8 cellular contexts compared by ENCODE assay signal in genomic region chr3:169771651-169772529, GRCh38. TPM values are rescaled to one million over a fixed set of nuclear protein-coding genes. Genes with fewer than 3 reads are reported as not detected.
DNase-seq lines count a peak whose midpoint lies in the region; ATAC-seq, FAIRE-seq and TF ChIP-seq lines count a peak whose summit lies in the region.

No MANE protein-coding gene starts in this region.

- H3K4me3 ChIP-seq in astrocyte (ENCODE audit: insufficient read depth, low read depth, low read length) (peak overlapping the region; percentile 88), right cardiac atrium (ENCODE audit: low read length) (peak overlapping the region; percentile 88)

- H3K27me3 ChIP-seq in astrocyte (ENCODE audit: insufficient read depth, low read length) (no peaks in the 10 kb centered on the region), right cardiac atrium (ENCODE audit: control insufficient read depth, insufficient read depth) (no peaks in the 10 kb centered on the region)

- peak overlapping the region; percentile 96 for H3K9ac ChIP-seq in astrocyte (ENCODE audit: low read length)

- ATAC-seq in GM21723 (IDR thresholded peaks at IDR 0.05; ENCODE audit: unreplicated experiment): peak; percentile 26
- ATAC-seq in right cardiac atrium: peak; percentile 44 to 57
- no peak for ATAC-seq in HG03097 (IDR thresholded peaks at IDR 0.05; ENCODE audit: low FRiP score, unreplicated experiment)

- H3K4me1 ChIP-seq in astrocyte (ENCODE audit: insufficient read depth, low read length): peaks cover 10% of the 10 kb centered on the region
- H3K4me1 ChIP-seq in right cardiac atrium (ENCODE audit: control insufficient read depth, insufficient read depth, low read length): no peaks in the 10 kb centered on the region

- peaks cover 12% of the 10 kb centered on the region for H3K4me1 Mint-ChIP-seq in astrocyte (ENCODE audit: low read depth, unreplicated experiment)

- H3K9me3 ChIP-seq in astrocyte (ENCODE audit: insufficient read depth, low read depth, low read length) (no peaks in the 10 kb centered on the region), right cardiac atrium (ENCODE audit: control insufficient read depth, low read length) (no peaks in the 10 kb centered on the region)

- DNase-seq in AML-193 (lab: John Stamatoyannopoulos, UW) (peak; percentile 92 to 95), NCI-H1694 treated with DMSO at 0.1 percent for 48 hours (lab: John Stamatoyannopoulos, UW) (peak; percentile 97), T-helper 1 cell (peak; percentile 24 to 84 (median 43)), astrocyte (ENCODE audit: low read depth) (peak; percentile 46), right cardiac atrium (peak; percentile 39 to 80 (median 68)), putamen (ENCODE audit: low spot score) (peak; percentile 86)

- WGBS in right cardiac atrium: under 1% methylated on average over 30 of the region's 30 CpGs

- FAIRE-seq in astrocyte (lab: Jason Lieb, UNC): peak; percentile 5

- intact Hi-C loops in right cardiac atrium (cut with DNase I): no loop called here

- peaks cover 20% of the 10 kb centered on the region for H4K20me1 ChIP-seq in astrocyte (ENCODE audit: insufficient read depth, low read length)

- H2AFZ ChIP-seq in astrocyte (ENCODE audit: low read depth, low read length): peak overlapping the region; percentile 84

- H3K79me2 ChIP-seq in astrocyte (ENCODE audit: insufficient read depth, low read length): peaks cover 38% of the 10 kb centered on the region

- H3K36me3 Mint-ChIP-seq in astrocyte (ENCODE audit: low read depth, unreplicated experiment): peaks cover 6% of the 10 kb centered on the region

- H3K4me2 ChIP-seq in astrocyte (ENCODE audit: low read length): peak overlapping the region; percentile 90

- H3K27ac ChIP-seq in astrocyte (ENCODE audit: low read depth, low read length) (peak overlapping the region; percentile 99), right cardiac atrium (ENCODE audit: low read length) (peak overlapping the region; percentile 99)

- no peak for TF ChIP-seq CTCF in astrocyte (IDR thresholded peaks at IDR 0.05; ENCODE audit: insufficient read depth, low read depth, low read length)

- H3K36me3 ChIP-seq in astrocyte (ENCODE audit: insufficient read depth, low read length): peaks cover 21% of the 10 kb centered on the region

- peak overlapping the region; percentile 98 for H3K27ac Mint-ChIP-seq in astrocyte (ENCODE audit: unreplicated experiment)

- no peaks in the 10 kb centered on the region for H3K9me3 Mint-ChIP-seq in astrocyte (ENCODE audit: unreplicated experiment)

- no peaks in the 10 kb centered on the region for H3K27me3 Mint-ChIP-seq in astrocyte (ENCODE audit: low read depth, unreplicated experiment)

- H3K4me3 Mint-ChIP-seq in astrocyte (ENCODE audit: unreplicated experiment): peak overlapping the region; percentile 97

RNA-seq across cellular contexts. Expression of gene MYNN, which starts 1.3 kb away (rescaled TPM):
- total RNA-seq in astrocyte (12.6 and 12.9 TPM in 2 replicates), right cardiac atrium (10 to 100 TPM; 12.4 to 16.0 (median 12.8) TPM)
- 8.4 TPM for polyA plus RNA-seq in right cardiac atrium

RNA-seq across cellular contexts. Expression of gene ACTRT3, which starts 2.5 kb away (rescaled TPM):
- total RNA-seq in astrocyte (3.3 and 3.7 TPM in 2 replicates), right cardiac atrium (1 to 10 TPM; 1.7 to 2.8 (median 2.3) TPM)
- polyA plus RNA-seq in right cardiac atrium: 1.1 TPM

RNA-seq across cellular contexts. Expression of gene TERC, which starts 7.0 kb away (rescaled TPM):
- 0.86 and 1.2 TPM in 2 replicates for total RNA-seq in astrocyte
- 1 to 10 TPM; 1.2 to 2.8 (median 1.4) TPM for total RNA-seq in right cardiac atrium
- polyA plus RNA-seq in right cardiac atrium: not detected

RNA-seq across cellular contexts. Expression of gene LRRIQ4, which starts 40.8 kb away (rescaled TPM):
- total RNA-seq in astrocyte (not detected in 2 replicates), right cardiac atrium (not detected)
- not detected for polyA plus RNA-seq in right cardiac atrium

RNA-seq across cellular contexts. Expression of gene LRRC34, which starts 40.8 kb away (rescaled TPM):
- total RNA-seq in astrocyte: 1.0 and 1.3 TPM in 2 replicates
- total RNA-seq in right cardiac atrium: 1 to 10 TPM; 2.1 to 5.5 (median 2.7) TPM
- polyA plus RNA-seq in right cardiac atrium: 2.9 TPM

Comparison
In these comparisons a context has a peak if more than half of its experiments do, and no peak if none do; other contexts are left out.
1. DNase-seq: peak in every context shown above with its lines; median percentile 97 in NCI-H1694 treated with DMSO at 0.1 percent for 48 hours; 94 in AML-193; 86 in putamen; 68 in right cardiac atrium; 46 in astrocyte; 43 in T-helper 1 cell.